In genomic region chr1:163050496-163050895, GRCh38 we compare ENCODE assay signal across 3 cellular contexts. TPM values are rescaled to one million over a fixed set of nuclear protein-coding genes. Genes with fewer than 3 reads are reported as not detected.
"Had no signal": no experiment of that assay in that cellular context is flagged by ENCODE, and none has a peak within 500 bp of the region (broad histone marks: within the 10 kb centered on the region; RNA-seq: fewer than 3 reads in every experiment).

No MANE protein-coding gene starts in this region.

- DNase-seq: GDM1, GF-D8 had no signal

- ATAC-seq: GM12878 had no signal

- H3K4me3 ChIP-seq: GM12878 had no signal

RNA-seq across cellular contexts. Expression of gene RGS4, which starts 18.7 kb away (rescaled TPM):
- total RNA-seq: GM12878 had no signal
